23 cellular contexts compared by ENCODE assay signal in the genomic region with DNA sequence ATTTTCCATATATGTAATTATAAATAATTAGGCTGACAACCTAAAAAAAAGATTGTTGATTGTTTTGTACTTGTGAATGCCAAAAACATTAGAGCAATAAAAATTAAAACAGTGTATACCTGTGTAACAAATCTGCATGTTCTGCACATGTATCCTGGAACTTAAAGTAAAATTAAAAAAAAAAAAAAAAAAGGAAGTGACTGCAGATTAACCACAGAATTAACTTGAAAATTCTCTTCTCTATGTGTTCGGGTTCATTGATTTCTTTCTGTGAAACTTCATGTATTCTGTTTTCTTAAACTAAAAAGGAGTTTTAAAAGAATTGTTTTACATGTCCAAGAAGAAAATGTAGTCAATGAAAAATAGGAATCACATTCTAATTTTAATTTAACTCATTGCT.
"Had no signal": no experiment of that assay in that cellular context is flagged by ENCODE, and none has a peak within 500 bp of the region (broad histone marks: within the 10 kb centered on the region; RNA-seq: fewer than 3 reads in every experiment).

No MANE protein-coding gene starts in this region.

- ATAC-seq: gastroesophageal sphincter, left cardiac atrium, mucosa of descending colon, right cardiac atrium had no signal

- H3K4me3 Mint-ChIP-seq: activated naive CD4-positive, alpha-beta T cell treated with anti-CD3 and anti-CD28 coated beads for 36 hours; activated naive CD8-positive, alpha-beta T cell treated with anti-CD3 and anti-CD28 coated beads, Interleukin-2, amount 10 ng/mL, durations not matched to agents 7 days and 5 days; activated T-cell treated with anti-CD3 and anti-CD28 coated beads, Interleukin-2, amount 50 U/mL, for 4 hours; T-helper 2 cell treated with Interferon-gamma antibody and Interleukin-4, amounts not matched to agents 5 μg/mL and 100 μg/mL, for 36 hours had no signal

- H3K27ac Mint-ChIP-seq: activated naive CD4-positive, alpha-beta T cell treated with anti-CD3 and anti-CD28 coated beads for 36 hours; activated naive CD8-positive, alpha-beta T cell treated with anti-CD3 and anti-CD28 coated beads, Interleukin-2, amount 10 ng/mL, durations not matched to agents 7 days and 5 days; T-helper 2 cell treated with Interferon-gamma antibody and Interleukin-4, amounts not matched to agents 5 μg/mL and 100 μg/mL, for 36 hours had no signal

- H3K27me3 Mint-ChIP-seq: activated naive CD8-positive, alpha-beta T cell treated with anti-CD3 and anti-CD28 coated beads, Interleukin-2, amount 10 ng/mL, durations not matched to agents 7 days and 5 days had no signal

- H3K4me3 ChIP-seq: coronary artery, esophagus squamous epithelium, gastroesophageal sphincter, mucosa of descending colon, stomach, suprapubic skin, tibial nerve had no signal

- H3K27me3 ChIP-seq: esophagus squamous epithelium, gastroesophageal sphincter, stomach, tibial nerve had no signal

- H3K27ac ChIP-seq: coronary artery, esophagus squamous epithelium, gastroesophageal sphincter, parathyroid adenoma, stomach, suprapubic skin, tibial nerve, WERI-Rb-1 had no signal

- H3K9me3 ChIP-seq: esophagus squamous epithelium, gastroesophageal sphincter, mucosa of descending colon, stomach, suprapubic skin, tibial nerve had no signal

- FAIRE-seq: bronchial epithelial cell, islet of Langerhans, urothelium cell line had no signal

- H2AFZ ChIP-seq: parathyroid adenoma had no signal

- H3K4me1 ChIP-seq: esophagus squamous epithelium, gastroesophageal sphincter, parathyroid adenoma, stomach, suprapubic skin, tibial nerve had no signal

- H3K36me3 ChIP-seq: esophagus squamous epithelium, gastroesophageal sphincter, stomach, suprapubic skin, tibial nerve, WERI-Rb-1 had no signal

- H3K79me2 ChIP-seq: parathyroid adenoma had no signal

- H3K9me3 Mint-ChIP-seq: activated naive CD4-positive, alpha-beta T cell treated with anti-CD3 and anti-CD28 coated beads for 36 hours; activated T-cell treated with anti-CD3 and anti-CD28 coated beads, Interleukin-2, amount 50 U/mL, for 4 hours; T-helper 2 cell treated with Interferon-gamma antibody and Interleukin-4, amounts not matched to agents 5 μg/mL and 100 μg/mL, for 36 hours had no signal

- DNase-seq: activated CD4-positive, alpha-beta T cell treated with anti-CD3 and anti-CD28 coated beads for 1 hour; activated CD8-positive, alpha-beta memory T cell treated with anti-CD3 and anti-CD28 coated beads, Interleukin-2, amount 50 U/mL, for 48 hours; activated naive CD8-positive, alpha-beta T cell treated with anti-CD3 and anti-CD28 coated beads, Interleukin-2, amount 10 ng/mL, durations not matched to agents 7 days and 5 days; activated T-cell treated with anti-CD3 and anti-CD28 coated beads, Interleukin-2, amount 50 U/mL, for 4 hours; amniotic stem cell; esophagus squamous epithelium; head of caudate nucleus; left cardiac atrium; mucosa of descending colon; nucleus accumbens; right cardiac atrium; stomach; WERI-Rb-1 had no signal
